Comparison of ENCODE assay signal across 35 cellular contexts in genomic region chr15:53627279-53627678, GRCh38.
"Had no signal": no experiment of that assay in that cellular context is flagged by ENCODE, and none has a peak within 500 bp of the region (broad histone marks: within the 10 kb centered on the region; RNA-seq: fewer than 3 reads in every experiment).

No MANE protein-coding gene starts in this region.

- H3K27ac Mint-ChIP-seq: activated CD4-positive, alpha-beta memory T cell treated with anti-CD3 and anti-CD28 coated beads, Interleukin-2, amount 10 ng/mL, durations not matched to agents 7 days and 5 days; activated CD4-positive, alpha-beta T cell treated with anti-CD3 and anti-CD28 coated beads, Interleukin-2, amount 10 ng/mL, durations not matched to agents 7 days and 5 days; activated naive CD8-positive, alpha-beta T cell; activated T-helper 17 cell treated with anti-CD3 and anti-CD28 coated beads, Interleukin-2, amount 50 U/mL, for 72 hours; brain; dendritic cell treated with granulocyte-macrophage colony-stimulating factor and Interleukin-4, amounts not matched to agents 40 ng/mL and 50 ng/mL, for 4 days; endodermal cell; T-helper 17 cell; T-helper 2 cell treated with Interferon-gamma antibody and Interleukin-4, amounts not matched to agents 5 μg/mL and 100 μg/mL, for 36 hours; WTC11 had no signal

- DNase-seq: activated CD4-positive, alpha-beta memory T cell treated with anti-CD3 and anti-CD28 coated beads, Interleukin-2, amount 10 ng/mL, durations not matched to agents 7 days and 5 days; activated CD4-positive, alpha-beta T cell treated with anti-CD3 and anti-CD28 coated beads for 1 hour; activated CD4-positive, alpha-beta T cell treated with anti-CD3 and anti-CD28 coated beads for 4 hours; activated CD4-positive, alpha-beta T cell treated with anti-CD3 and anti-CD28 coated beads, Interleukin-2, amount 10 ng/mL, durations not matched to agents 7 days and 5 days; activated CD4-positive, alpha-beta T cell treated with anti-CD3 and anti-CD28 coated beads, Interleukin-2, amount 50 U/mL, for 4 hours; activated CD8-positive, alpha-beta memory T cell treated with anti-CD3 and anti-CD28 coated beads for 24 hours; activated effector memory CD4-positive, alpha-beta T cell treated with Interleukin-2 at 50 U/mL for 16 hours; activated gamma-delta T cell treated with Interleukin-2 at 50 U/mL for 16 hours; activated naive CD4-positive, alpha-beta T cell treated with anti-CD3 and anti-CD28 coated beads, Interleukin-2, amount 50 U/mL, for 16 hours; activated naive CD4-positive, alpha-beta T cell treated with Interleukin-2 at 50 U/mL for 16 hours; activated T-cell treated with anti-CD3 and anti-CD28 coated beads, Interleukin-2, amount 50 U/mL, for 4 hours; amniotic stem cell; anterior cingulate cortex; dorsolateral prefrontal cortex; effector memory CD4-positive, alpha-beta T cell; endodermal cell; foreskin keratinocyte; gastrocnemius medialis; glutamatergic neuron; heart left ventricle; T-helper 1 cell; T-helper 17 cell; T1000 had no signal

- H3K9me3 ChIP-seq: gastrocnemius medialis had no signal

- H3K27me3 ChIP-seq: dorsolateral prefrontal cortex, foreskin keratinocyte, gastrocnemius medialis, heart left ventricle had no signal

- H3K4me1 Mint-ChIP-seq: activated CD4-positive, alpha-beta memory T cell treated with anti-CD3 and anti-CD28 coated beads, Interleukin-2, amount 10 ng/mL, durations not matched to agents 7 days and 5 days; activated CD4-positive, alpha-beta T cell treated with anti-CD3 and anti-CD28 coated beads, Interleukin-2, amount 10 ng/mL, durations not matched to agents 7 days and 5 days; activated T-helper 17 cell treated with anti-CD3 and anti-CD28 coated beads, Interleukin-2, amount 50 U/mL, for 72 hours; central memory CD8-positive, alpha-beta T cell; T-helper 17 cell had no signal

- H3K4me3 Mint-ChIP-seq: activated CD4-positive, alpha-beta memory T cell treated with anti-CD3 and anti-CD28 coated beads, Interleukin-2, amount 10 ng/mL, durations not matched to agents 7 days and 5 days; activated CD4-positive, alpha-beta T cell treated with anti-CD3 and anti-CD28 coated beads, Interleukin-2, amount 10 ng/mL, durations not matched to agents 7 days and 5 days; activated naive CD8-positive, alpha-beta T cell; activated T-cell treated with anti-CD3 and anti-CD28 coated beads, Interleukin-2, amount 50 U/mL, for 4 hours; activated T-helper 17 cell treated with anti-CD3 and anti-CD28 coated beads, Interleukin-2, amount 50 U/mL, for 72 hours; brain; central memory CD8-positive, alpha-beta T cell; dendritic cell treated with granulocyte-macrophage colony-stimulating factor and Interleukin-4, amounts not matched to agents 40 ng/mL and 50 ng/mL, for 4 days; endodermal cell; T-helper 17 cell; T-helper 2 cell treated with Interferon-gamma antibody and Interleukin-4, amounts not matched to agents 5 μg/mL and 100 μg/mL, for 36 hours; WTC11 had no signal

- H3K36me3 ChIP-seq: gastrocnemius medialis, heart left ventricle had no signal

- H3K36me3 Mint-ChIP-seq: activated naive CD8-positive, alpha-beta T cell; brain had no signal

- H3K4me3 ChIP-seq: coronary artery, dorsolateral prefrontal cortex, gastrocnemius medialis, heart left ventricle had no signal

- H3K4me1 ChIP-seq: foreskin keratinocyte, gastrocnemius medialis, heart left ventricle had no signal

- ATAC-seq: activated T-cell treated with anti-CD3 and anti-CD28 coated beads, Interleukin-2, amount 50 U/mL, for 4 hours; activated T-helper 17 cell treated with anti-CD3 and anti-CD28 coated beads, Interleukin-2, amount 50 U/mL, for 72 hours; esophagus mucosa; foreskin keratinocyte; gastrocnemius medialis; heart left ventricle; T-helper 17 cell; WTC11 had no signal

- H3K27me3 Mint-ChIP-seq: activated CD4-positive, alpha-beta memory T cell treated with anti-CD3 and anti-CD28 coated beads, Interleukin-2, amount 10 ng/mL, durations not matched to agents 7 days and 5 days; activated CD4-positive, alpha-beta T cell treated with anti-CD3 and anti-CD28 coated beads, Interleukin-2, amount 10 ng/mL, durations not matched to agents 7 days and 5 days; activated naive CD8-positive, alpha-beta T cell; activated T-helper 17 cell treated with anti-CD3 and anti-CD28 coated beads, Interleukin-2, amount 50 U/mL, for 72 hours; brain; central memory CD8-positive, alpha-beta T cell; dendritic cell treated with granulocyte-macrophage colony-stimulating factor and Interleukin-4, amounts not matched to agents 40 ng/mL and 50 ng/mL, for 4 days; T-helper 17 cell had no signal

- FAIRE-seq: bronchial epithelial cell, TTC549 had no signal

- H3K27ac ChIP-seq: coronary artery, dorsolateral prefrontal cortex, foreskin keratinocyte, gastrocnemius medialis, heart left ventricle, VCaP had no signal
